35 cellular contexts compared by ENCODE assay signal in the genomic region with DNA sequence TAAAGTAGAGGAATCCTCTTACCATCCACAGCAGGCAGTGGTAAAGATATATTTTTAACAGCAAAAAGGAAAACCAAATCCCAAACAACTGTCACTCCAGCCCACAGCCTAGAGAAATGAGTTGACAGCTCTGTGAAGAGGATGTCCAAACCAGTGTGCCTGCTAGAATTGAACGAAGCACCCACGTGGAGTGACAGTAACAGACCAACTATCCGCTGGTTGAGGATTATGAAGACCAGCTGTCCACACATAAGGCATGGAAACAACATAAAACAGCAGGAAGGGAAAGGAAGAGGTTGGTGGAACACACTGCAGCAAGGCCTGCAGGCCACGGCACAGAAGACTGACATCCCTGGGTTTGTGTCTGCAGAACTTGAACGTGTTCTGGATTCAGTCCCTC.
"Had no signal": no experiment of that assay in that cellular context is flagged by ENCODE, and none has a peak within 500 bp of the region (broad histone marks: within the 10 kb centered on the region; RNA-seq: fewer than 3 reads in every experiment).

No MANE protein-coding gene starts in this region.

- H3K27me3 ChIP-seq: cardiac muscle cell, Peyer's patch had no signal

- H3K9me3 ChIP-seq: Peyer's patch had no signal

- H3K4me3 ChIP-seq: cardiac muscle cell, K562, Peyer's patch had no signal

- H3K36me3 ChIP-seq: cardiac muscle cell, Peyer's patch had no signal

- H3K27ac ChIP-seq: cardiac muscle cell, Peyer's patch, RWPE1, VCaP had no signal

- H3K4me1 ChIP-seq: Peyer's patch had no signal

- ATAC-seq: activated CD8-positive, alpha-beta memory T cell treated with anti-CD3 and anti-CD28 coated beads, Interleukin-2, amount 10 ng/mL, durations not matched to agents 7 days and 5 days; K562; PC-3; Right ventricle myocardium inferior had no signal

- DNase-seq: activated CD4-positive, alpha-beta memory T cell treated with anti-CD3 and anti-CD28 coated beads, Interleukin-2, amount 10 ng/mL, durations not matched to agents 7 days and 5 days; activated CD4-positive, alpha-beta T cell treated with anti-CD3 and anti-CD28 coated beads for 1 hour; activated CD4-positive, alpha-beta T cell treated with anti-CD3 and anti-CD28 coated beads for 48 hours; activated CD4-positive, CD25-positive, alpha-beta regulatory T cell; activated CD8-positive, alpha-beta memory T cell treated with anti-CD3 and anti-CD28 coated beads for 24 hours; activated CD8-positive, alpha-beta memory T cell treated with anti-CD3 and anti-CD28 coated beads, Interleukin-2, amount 10 ng/mL, durations not matched to agents 7 days and 5 days; activated CD8-positive, alpha-beta memory T cell treated with anti-CD3 and anti-CD28 coated beads, Interleukin-2, amount 50 U/mL, for 48 hours; activated effector memory CD4-positive, alpha-beta T cell treated with Interleukin-2 at 50 U/mL for 16 hours; activated naive CD4-positive, alpha-beta T cell; activated naive CD4-positive, alpha-beta T cell treated with anti-CD3 and anti-CD28 coated beads, Interleukin-2, amount 50 U/mL, for 16 hours; activated naive CD8-positive, alpha-beta T cell treated with anti-CD3 and anti-CD28 coated beads for 36 hours; activated T-cell treated with anti-CD3 and anti-CD28 coated beads, Interleukin-2, amount 50 U/mL, for 48 hours; amniotic stem cell; aorta; IMR-90; NCI-H1105; NCI-H1436; NCI-H1694 treated with DMSO at 0.1 percent for 48 hours; NCI-H2029; NCI-H345; NCI-H510A; NCI-H526 treated with DMSO at 0.1 percent for 48 hours; NK-92 treated with Interleukin-12 subunit alpha and Interleukin-12 subunit beta, amount 100 ng/mL, for 24 hours; PC-3; Peyer's patch; SIG-M5; SW 1271; T-helper 1 cell; T-helper 2 cell; T-helper 9 cell had no signal
